In genomic region chr4:127509155-127509554, GRCh38 we compare ENCODE assay signal across 30 cellular contexts.
"Had no signal": no experiment of that assay in that cellular context is flagged by ENCODE, and none has a peak within 500 bp of the region (broad histone marks: within the 10 kb centered on the region; RNA-seq: fewer than 3 reads in every experiment).

No MANE protein-coding gene starts in this region.

- H3K27ac ChIP-seq: body of pancreas, left lung, thyroid gland, upper lobe of right lung had no signal

- H3K4me1 ChIP-seq: body of pancreas, left lung, upper lobe of right lung had no signal

- H3K4me3 Mint-ChIP-seq: activated B cell treated with CpG ODN at 0.5 μM for 24 hours; activated CD4-positive, alpha-beta T cell treated with anti-CD3 and anti-CD28 coated beads for 36 hours; activated naive CD8-positive, alpha-beta T cell treated with anti-CD3 and anti-CD28 coated beads, Interleukin-2, amount 10 ng/mL, durations not matched to agents 7 days and 5 days; activated T-cell treated with anti-CD3 and anti-CD28 coated beads, Interleukin-2, amount 50 U/mL, for 4 hours; naive thymus-derived CD4-positive, alpha-beta T cell; neural crest cell; T-cell had no signal

- H3K9me3 Mint-ChIP-seq: activated B cell treated with CpG ODN at 0.5 μM for 24 hours; activated naive CD8-positive, alpha-beta T cell treated with anti-CD3 and anti-CD28 coated beads, Interleukin-2, amount 10 ng/mL, durations not matched to agents 7 days and 5 days; activated T-cell treated with anti-CD3 and anti-CD28 coated beads, Interleukin-2, amount 50 U/mL, for 4 hours; activated T-helper 2 cell treated with anti-CD3 and anti-CD28 coated beads, Interferon-gamma antibody, Interleukin-2, Interleukin-4, amounts not matched to agents 10 μg/mL and 5 μg/mL and 100 μg/mL, durations not matched to agents 14 hours and 24 hours and 36 hours; neural crest cell; T-cell had no signal

- H3K36me3 ChIP-seq: left lung, thyroid gland, upper lobe of right lung had no signal

- H3K27me3 ChIP-seq: body of pancreas, left lung, thyroid gland, upper lobe of right lung had no signal

- H3K4me1 Mint-ChIP-seq: activated B cell treated with CpG ODN at 0.5 μM for 24 hours; activated CD4-positive, alpha-beta T cell treated with anti-CD3 and anti-CD28 coated beads for 36 hours; activated naive CD8-positive, alpha-beta T cell treated with anti-CD3 and anti-CD28 coated beads, Interleukin-2, amount 10 ng/mL, durations not matched to agents 7 days and 5 days; naive thymus-derived CD4-positive, alpha-beta T cell; neural crest cell; T-cell had no signal

- H3K4me3 ChIP-seq: body of pancreas, left lung, lung, thyroid gland, upper lobe of right lung had no signal

- H3K27ac Mint-ChIP-seq: activated B cell treated with CpG ODN at 0.5 μM for 24 hours; activated CD4-positive, alpha-beta T cell treated with anti-CD3 and anti-CD28 coated beads for 36 hours; activated naive CD8-positive, alpha-beta T cell treated with anti-CD3 and anti-CD28 coated beads, Interleukin-2, amount 10 ng/mL, durations not matched to agents 7 days and 5 days; activated T-helper 2 cell treated with anti-CD3 and anti-CD28 coated beads, Interferon-gamma antibody, Interleukin-2, Interleukin-4, amounts not matched to agents 10 μg/mL and 5 μg/mL and 100 μg/mL, durations not matched to agents 14 hours and 24 hours and 36 hours; naive thymus-derived CD4-positive, alpha-beta T cell; T-cell had no signal

- ATAC-seq: activated CD4-positive, alpha-beta T cell treated with anti-CD3 and anti-CD28 coated beads for 36 hours; activated T-cell treated with anti-CD3 and anti-CD28 coated beads, Interleukin-2, amount 50 U/mL, for 4 hours; body of pancreas; left lung; naive thymus-derived CD4-positive, alpha-beta T cell; SK-N-SH treated with all-trans-retinoic acid at 6 μM for 48 hours; stimulated activated naive CD8-positive, alpha-beta T cell treated with anti-CD3 and anti-CD28 coated beads, Interleukin-15, Interleukin-2, amounts not matched to agents 100 U/mL and 50 U/mL, for 24 hours; T-cell; upper lobe of right lung had no signal

- DNase-seq: activated B cell treated with CpG ODN at 0.5 μM for 24 hours; activated CD4-positive, alpha-beta T cell treated with anti-CD3 and anti-CD28 coated beads for 36 hours; activated CD4-positive, alpha-beta T cell treated with anti-CD3 and anti-CD28 coated beads, Interleukin-2, amount 50 U/mL, for 4 hours; activated CD8-positive, alpha-beta memory T cell treated with anti-CD3 and anti-CD28 coated beads for 24 hours; activated CD8-positive, alpha-beta memory T cell treated with anti-CD3 and anti-CD28 coated beads, Interleukin-2, amount 50 U/mL, for 4 hours; activated naive CD4-positive, alpha-beta T cell treated with Interleukin-2 at 50 U/mL for 16 hours; activated naive CD8-positive, alpha-beta T cell treated with anti-CD3 and anti-CD28 coated beads, Interleukin-2, amount 10 ng/mL, durations not matched to agents 7 days and 5 days; activated T-cell treated with anti-CD3 and anti-CD28 coated beads, Interleukin-2, amount 50 U/mL, for 4 hours; amygdala; body of pancreas; dermis blood vessel endothelial cell; effector CD8-positive, alpha-beta T cell; erythroblast; foreskin melanocyte; glutamatergic neuron; hippocampal formation; kidney glomerular epithelial cell; left lung; naive thymus-derived CD4-positive, alpha-beta T cell; occipital lobe; stimulated activated CD4-positive, alpha-beta T cell treated with anti-CD3 and anti-CD28 coated beads, Interleukin-4, amount 100 ng/mL, for 4 hours; stimulated activated naive CD8-positive, alpha-beta T cell treated with anti-CD3 and anti-CD28 coated beads, Interleukin-15, Interleukin-2, amounts not matched to agents 100 U/mL and 50 U/mL, for 24 hours; substantia nigra; T-cell; thyroid gland; upper lobe of right lung had no signal

- H3K9me3 ChIP-seq: body of pancreas, left lung, thyroid gland, upper lobe of right lung had no signal

- H3K27me3 Mint-ChIP-seq: activated B cell treated with CpG ODN at 0.5 μM for 24 hours; activated CD4-positive, alpha-beta T cell treated with anti-CD3 and anti-CD28 coated beads for 36 hours; activated naive CD8-positive, alpha-beta T cell treated with anti-CD3 and anti-CD28 coated beads, Interleukin-2, amount 10 ng/mL, durations not matched to agents 7 days and 5 days; T-cell had no signal

- H3K36me3 Mint-ChIP-seq: activated naive CD8-positive, alpha-beta T cell treated with anti-CD3 and anti-CD28 coated beads, Interleukin-2, amount 10 ng/mL, durations not matched to agents 7 days and 5 days; naive thymus-derived CD4-positive, alpha-beta T cell; T-cell had no signal
